ENCODE assay signal across 8 cellular contexts in the genomic region with DNA sequence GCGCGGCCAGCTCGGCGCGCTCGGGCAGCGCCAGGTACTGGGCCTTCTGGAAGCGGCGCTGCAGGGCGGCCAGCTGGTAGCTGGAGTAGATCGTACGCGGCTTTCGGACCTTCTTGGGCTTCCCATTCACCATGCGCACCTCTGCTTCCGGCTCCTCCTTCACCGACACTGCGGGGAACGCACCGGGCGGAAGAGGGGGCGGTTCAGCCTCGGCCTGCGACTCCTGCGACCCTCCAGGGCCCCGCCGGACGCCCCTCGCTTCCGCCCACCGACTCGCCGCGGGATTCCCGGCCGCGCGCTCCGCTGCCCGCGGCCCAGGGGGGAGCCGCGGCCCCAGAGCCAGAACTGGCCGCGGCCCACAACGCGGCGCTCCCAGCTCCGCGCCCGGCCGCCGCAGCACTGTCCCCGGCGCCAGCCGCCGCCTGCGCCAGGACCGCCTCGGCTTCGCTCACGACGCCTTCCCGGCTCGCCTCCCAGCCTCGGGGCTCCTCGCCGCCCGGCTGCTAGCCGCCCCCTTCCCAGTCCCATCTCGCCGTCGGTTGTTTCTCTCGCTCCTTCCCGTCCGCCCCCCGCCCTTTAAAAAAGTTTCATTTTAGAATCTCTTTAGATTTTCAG. TPM values are rescaled to one million over a fixed set of nuclear protein-coding genes. Genes with fewer than 3 reads are reported as not detected.
DNase-seq lines count a peak whose midpoint lies in the region; ATAC-seq and TF ChIP-seq lines count a peak whose summit lies in the region.

No MANE protein-coding gene starts in this region.

- peak overlapping the region; percentile 64 for H3K4me2 ChIP-seq in parathyroid adenoma (ENCODE audit: low read length)

- POLR2A ChIA-PET in activated CD8-positive, alpha-beta T cell treated with anti-CD3 and anti-CD28 coated beads for 36 hours (lab: Charles Lee): interaction anchor here (0.6 to 1.0 kb wide), 3 partner anchors 14 to 159 kb away, joined by 3 to 4 read pairs (median 3); no protein-coding TSS in a partner anchor

- no peak overlapping the region for H3K27ac Mint-ChIP-seq in activated CD8-positive, alpha-beta T cell treated with anti-CD3 and anti-CD28 coated beads for 36 hours

- H3K9me3 ChIP-seq in parathyroid adenoma (ENCODE audit: control insufficient read depth, low read length): no peaks in the 10 kb centered on the region

- H3K4me1 Mint-ChIP-seq in activated CD8-positive, alpha-beta T cell treated with anti-CD3 and anti-CD28 coated beads for 36 hours (ENCODE audit: low read depth): peaks cover 22% of the 10 kb centered on the region

- peaks cover 65% of the 10 kb centered on the region for H3K27me3 Mint-ChIP-seq in activated CD8-positive, alpha-beta T cell treated with anti-CD3 and anti-CD28 coated beads for 36 hours

- H3K36me3 Mint-ChIP-seq in activated CD8-positive, alpha-beta T cell treated with anti-CD3 and anti-CD28 coated beads for 36 hours (ENCODE audit: low read depth): no peaks in the 10 kb centered on the region

- no peaks in the 10 kb centered on the region for H3K4me1 ChIP-seq in parathyroid adenoma

- CTCF ChIA-PET in activated CD8-positive, alpha-beta T cell treated with anti-CD3 and anti-CD28 coated beads for 36 hours (lab: Charles Lee): interaction anchor here (1.0 to 7.4 kb wide), 7 partner anchors 14 to 132 kb away, joined by 4 to 169 read pairs (median 8); a partner anchor contains a TSS

- no peaks in the 10 kb centered on the region for H3K79me2 ChIP-seq in parathyroid adenoma

- intact Hi-C loops in activated CD8-positive, alpha-beta T cell treated with anti-CD3 and anti-CD28 coated beads for 36 hours (cut with micrococcal nuclease): loop anchor here (10.0 kb wide), 1 partner anchor 419 kb away; a partner anchor contains a TSS
- intact Hi-C loops in Right ventricle myocardium inferior (cut with DNase I): no loop called here

- peak overlapping the region; percentile 64 for H3K4me3 Mint-ChIP-seq in activated CD8-positive, alpha-beta T cell treated with anti-CD3 and anti-CD28 coated beads for 36 hours

- no peaks in the 10 kb centered on the region for H3K36me3 ChIP-seq in parathyroid adenoma (ENCODE audit: control insufficient read depth, insufficient read depth, low read length)

- H3K9ac ChIP-seq in parathyroid adenoma: no peak overlapping the region

- peak overlapping the region; percentile 30 for H3K4me3 ChIP-seq in parathyroid adenoma (ENCODE audit: low read depth, low read length)

- peak; percentile 28 for ATAC-seq in activated CD8-positive, alpha-beta T cell treated with anti-CD3 and anti-CD28 coated beads for 36 hours
- ATAC-seq in Right ventricle myocardium inferior: peak; percentile 42
- ATAC-seq in GM18858 (IDR thresholded peaks at IDR 0.05; ENCODE audit: unreplicated experiment): no peak

- no peak overlapping the region for H3K27ac ChIP-seq in parathyroid adenoma

- H3K9me3 Mint-ChIP-seq in activated CD8-positive, alpha-beta T cell treated with anti-CD3 and anti-CD28 coated beads for 36 hours: no peaks in the 10 kb centered on the region

- H2AFZ ChIP-seq in parathyroid adenoma: peak overlapping the region; percentile 69

- H3K27me3 ChIP-seq in parathyroid adenoma (ENCODE audit: control insufficient read depth, insufficient read depth, low read length): no peaks in the 10 kb centered on the region

- no peak for TF ChIP-seq CTCF in activated CD8-positive, alpha-beta T cell treated with anti-CD3 and anti-CD28 coated beads for 36 hours (IDR thresholded peaks at IDR 0.05)
- TF ChIP-seq CTCF in parathyroid adenoma (IDR thresholded peaks at IDR 0.05): no peak

- peak; percentile 19 to 81 (median 76) for DNase-seq in NCI-H1417 (lab: John Stamatoyannopoulos, UW)
- no peak for DNase-seq in NCI-H1417 treated with DMSO at 0.1 percent for 48 hours (lab: John Stamatoyannopoulos, UW)
- peak; percentile 55 for DNase-seq in activated CD8-positive, alpha-beta T cell treated with anti-CD3 and anti-CD28 coated beads for 36 hours
- no peak for DNase-seq in Right ventricle myocardium inferior (ENCODE audit: missing footprints)
- no peak for DNase-seq in GDM1 (lab: John Stamatoyannopoulos, UW)
- DNase-seq in iPS-NIHi11 (ENCODE audit: low spot score): no peak

RNA-seq across cellular contexts. Expression of a gene that starts 1.5 kb away (rescaled TPM):
- not detected for total RNA-seq in activated CD8-positive, alpha-beta T cell treated with anti-CD3 and anti-CD28 coated beads for 36 hours
- not detected for total RNA-seq in Right ventricle myocardium inferior

RNA-seq across cellular contexts. Expression of a gene that starts 24.5 kb away (rescaled TPM):
- under 1 TPM; 0.43 to 0.81 TPM for total RNA-seq in activated CD8-positive, alpha-beta T cell treated with anti-CD3 and anti-CD28 coated beads for 36 hours
- not detected for total RNA-seq in Right ventricle myocardium inferior

Comparison
In these comparisons a context has a peak if more than half of its experiments do, and no peak if none do; other contexts are left out.
1. DNase-seq: peak in NCI-H1417 (3 of 3) and activated CD8-positive, alpha-beta T cell treated with anti-CD3 and anti-CD28 coated beads for 36 hours (single experiment); none in NCI-H1417 treated with DMSO at 0.1 percent for 48 hours (single experiment), Right ventricle myocardium inferior (single experiment), GDM1 (single experiment) and iPS-NIHi11 (single experiment).